Comparison of ENCODE assay signal across 16 cellular contexts in the genomic region with DNA sequence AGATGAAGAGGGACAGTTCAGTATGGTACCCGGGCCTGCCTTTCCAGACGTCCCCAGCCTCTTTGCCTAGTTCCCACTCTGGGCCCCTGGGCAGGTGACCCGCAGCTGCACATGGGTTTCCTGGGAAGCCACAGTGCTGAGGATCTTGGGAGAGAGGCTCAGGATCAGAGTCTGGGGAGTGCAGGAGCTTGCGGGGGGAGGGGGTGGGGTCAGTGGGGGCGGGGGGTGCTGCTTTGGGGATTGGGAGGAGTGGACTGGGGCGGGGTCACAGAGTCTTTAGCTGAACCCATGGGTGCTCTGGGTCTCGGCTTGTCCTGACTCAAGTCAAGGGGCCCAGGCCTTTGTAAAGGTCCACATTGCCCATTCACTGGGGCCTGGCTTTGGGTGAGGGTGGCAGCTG.
DNase-seq lines count a peak whose midpoint lies in the region; ATAC-seq and TF ChIP-seq lines count a peak whose summit lies in the region.
"Had no signal": no experiment of that assay in that cellular context is flagged by ENCODE, and none has a peak within 500 bp of the region (broad histone marks: within the 10 kb centered on the region; RNA-seq: fewer than 3 reads in every experiment).

No MANE protein-coding gene starts in this region.

- no peak overlapping the region for H2AK5ac ChIP-seq in H9 (ENCODE audit: insufficient read length, low read length)

- H3K79me2 ChIP-seq in GM23338 (replicated peaks; ENCODE audit: insufficient read depth) (peaks cover 42% of the 10 kb centered on the region), H9 (ENCODE audit: insufficient read depth, low read length) (no peaks in the 10 kb centered on the region; the same call in 1 of the 2 replicates), neural progenitor cell (ENCODE audit: low read depth) (peaks cover 89% of the 10 kb centered on the region)

- H2BK15ac ChIP-seq in H9 (ENCODE audit: low read depth, low read length) = no peak overlapping the region

- no peak overlapping the region for H4K8ac ChIP-seq in H9 (replicated peaks; ENCODE audit: insufficient read length, low read depth, low read length)

- no peaks in the 10 kb centered on the region for H3K9me3 ChIP-seq in H9 (ENCODE audit: control insufficient read depth, low read depth, low read length)
- peaks cover 3% of the 10 kb centered on the region for H3K9me3 ChIP-seq in neural progenitor cell (ENCODE audit: low read depth)
- H3K9me3 ChIP-seq: Caco-2, HAP-1 had no signal

- H4K91ac ChIP-seq in H9 (ENCODE audit: insufficient read length, low read depth, low read length) = no peak overlapping the region

- H3K4me1 ChIP-seq in GM23338 (ENCODE audit: insufficient read depth) (peaks cover 30% of the 10 kb centered on the region), H9 (ENCODE audit: insufficient read depth, low read length) (peaks cover 24% of the 10 kb centered on the region; the same call in 1 of the 2 replicates), neural progenitor cell (peaks cover 44% of the 10 kb centered on the region)
- H3K4me1 ChIP-seq: Caco-2 had no signal

- H2BK120ac ChIP-seq in H9 (ENCODE audit: low read depth, low read length, poor library complexity, severe bottlenecking) = no peak overlapping the region

- TF ChIP-seq CTCF in GM23338 (conservative IDR thresholded peaks at IDR 0.05; ENCODE audit: low read depth in 2 of 2) (no peak), H9 (conservative IDR thresholded peaks at IDR 0.05) (no peak), WTC11 (IDR thresholded peaks at IDR 0.05) (no peak), neural progenitor cell (IDR thresholded peaks at IDR 0.05) (no peak)

- no CpG with 5 or more reads among the region's 7 CpGs for WGBS in H9 (ENCODE audit: extremely low coverage, insufficient read length, low lambda C conversion rate)

- no peaks in the 10 kb centered on the region for H3K9me3 Mint-ChIP-seq in GM23338
- H3K9me3 Mint-ChIP-seq in H9 = peaks cover 0 to 72% of the 10 kb centered on the region in 2 experiments; a peak in 3 of 5 replicates
- H3K9me3 Mint-ChIP-seq in WTC11 = no peaks in the 10 kb centered on the region
- no peaks in the 10 kb centered on the region for H3K9me3 Mint-ChIP-seq in neural progenitor cell
- H3K9me3 Mint-ChIP-seq: CD4-positive, CD25-positive, alpha-beta regulatory T cell; CD8-positive, alpha-beta T cell; HFFc6 had no signal

- no peaks in the 10 kb centered on the region for H3K9me2 ChIP-seq in GM23338 (ENCODE audit: insufficient read depth)

- H3K56ac ChIP-seq in H9 (ENCODE audit: insufficient read length, low read depth, low read length) = no peak overlapping the region

- H3K4me1 Mint-ChIP-seq in GM23338 (peaks cover 58% of the 10 kb centered on the region), H9 (peaks cover 48 to 81% of the 10 kb centered on the region in 2 experiments), WTC11 (peaks cover 75% of the 10 kb centered on the region), neural progenitor cell (peaks cover 81% of the 10 kb centered on the region)

- H3K4me3 ChIP-seq in GM23338 (no peak overlapping the region), neural progenitor cell (no peak overlapping the region)
- H3K4me3 ChIP-seq: HAP-1 had no signal

- DNase-seq in GM23338 (ENCODE audit: low spot score) = peak; percentile 3
- DNase-seq in H9 = peak; percentile 24
- no peak for DNase-seq in WTC11 (ENCODE audit: low spot score)
- no peak for DNase-seq in neural progenitor cell (ENCODE audit: low spot score)
- DNase-seq: Caco-2; CD4-positive, CD25-positive, alpha-beta regulatory T cell; CD8-positive, alpha-beta T cell; DMS153; DND-41; GOT3; HFFc6 had no signal

- no peak overlapping the region for H3K23ac ChIP-seq in H9 (ENCODE audit: insufficient read length, low read depth, low read length)

- H2BK5ac ChIP-seq in H9 (ENCODE audit: insufficient read length, low read length) = no peak overlapping the region

- H3F3A ChIP-seq in GM23338 (replicated peaks; ENCODE audit: low read depth) (no peaks in the 10 kb centered on the region), neural progenitor cell (ENCODE audit: low read depth) (peaks cover 15% of the 10 kb centered on the region)

- no peak overlapping the region for H3K18ac ChIP-seq in H9 (ENCODE audit: insufficient read length, low read depth, low read length)

- POLR2A ChIA-PET in WTC11 (lab: Charles Lee) = no interaction called here

- ATAC-seq in GM23338 (no peak; the same call in 2 of the 3 replicates), WTC11 (no peak), HG03196 (IDR thresholded peaks at IDR 0.05; ENCODE audit: unreplicated experiment) (no peak), GM18907 (IDR thresholded peaks at IDR 0.05; ENCODE audit: unreplicated experiment) (no peak), HG03342 (IDR thresholded peaks at IDR 0.05; ENCODE audit: unreplicated experiment) (no peak)
- ATAC-seq: CD8-positive, alpha-beta T cell had no signal

- no peaks in the 10 kb centered on the region for H3K27me3 ChIP-seq in GM23338 (ENCODE audit: insufficient read depth)
- no peaks in the 10 kb centered on the region for H3K27me3 ChIP-seq in H9 (ENCODE audit: insufficient read depth, low read length)
- H3K27me3 ChIP-seq in neural progenitor cell = no peaks in the 10 kb centered on the region

- CTCF ChIA-PET in WTC11 (lab: Charles Lee) = interaction anchor here (0.9 kb wide), 1 partner anchor 172 kb away, joined by 4 read pairs; no protein-coding TSS in a partner anchor

- no peak overlapping the region for H3K4ac ChIP-seq in H9 (ENCODE audit: low read depth, low read length)

- H3K14ac ChIP-seq in H9 (ENCODE audit: insufficient read depth, low read length) = no peak overlapping the region; the same call in 1 of the 2 replicates

- H3K4me2 ChIP-seq in GM23338 = peak overlapping the region; percentile 62; the same call in 1 of the 2 replicates
- H3K4me2 ChIP-seq in H9 (ENCODE audit: insufficient read depth, insufficient read length, low read length) = peak overlapping the region; percentile 0
- no peak overlapping the region for H3K4me2 ChIP-seq in neural progenitor cell

- H3K27me3 Mint-ChIP-seq in GM23338 (ENCODE audit: insufficient read depth, low read depth, poor library complexity) (peaks cover 2% of the 10 kb centered on the region), H9 (ENCODE audit: low read depth) (peaks cover 2% of the 10 kb centered on the region; the same call in 1 of the 2 replicates), WTC11 (ENCODE audit: low read depth) (no peaks in the 10 kb centered on the region), neural progenitor cell (ENCODE audit: insufficient read depth, low read depth) (peaks cover 4% of the 10 kb centered on the region)
- H3K27me3 Mint-ChIP-seq: CD4-positive, CD25-positive, alpha-beta regulatory T cell had no signal

- no peaks in the 10 kb centered on the region for H3K23me2 ChIP-seq in H9 (ENCODE audit: insufficient read length, low read depth, low read length, poor library complexity, severe bottlenecking)

- H4K20me1 ChIP-seq in GM23338 (replicated peaks; ENCODE audit: insufficient read depth) (no peaks in the 10 kb centered on the region), H9 (ENCODE audit: control insufficient read depth, insufficient read depth, insufficient read length) (no peaks in the 10 kb centered on the region), neural progenitor cell (ENCODE audit: low read depth) (peaks cover 14% of the 10 kb centered on the region)

- H3T11ph ChIP-seq in H9 (ENCODE audit: low read length) = no peak overlapping the region

- H3K36me3 ChIP-seq in GM23338 (ENCODE audit: insufficient read depth) (no peaks in the 10 kb centered on the region), neural progenitor cell (no peaks in the 10 kb centered on the region)
- H3K36me3 ChIP-seq: HAP-1 had no signal

- H2BK20ac ChIP-seq in H9 (ENCODE audit: low read depth, low read length, poor library complexity, severe bottlenecking) = no peak overlapping the region

- no peaks in the 10 kb centered on the region for H3K79me1 ChIP-seq in H9 (ENCODE audit: insufficient read depth, low read depth, low read length, poor library complexity, severe bottlenecking)

- H4K5ac ChIP-seq in H9 (ENCODE audit: insufficient read length, low read depth, low read length) = no peak overlapping the region

- H3K9ac ChIP-seq in H9 (ENCODE audit: extremely low read depth, insufficient read length, low read length) (no peak overlapping the region), neural progenitor cell (no peak overlapping the region)

- peaks cover 3% of the 10 kb centered on the region; the same call in 2 of the 3 replicates for H3K36me3 Mint-ChIP-seq in GM23338 (ENCODE audit: low read depth)
- peaks cover 0 to 12% (median 6%) of the 10 kb centered on the region in 3 experiments; a peak in 5 of 7 replicates for H3K36me3 Mint-ChIP-seq in H9 (ENCODE audit: insufficient read depth in 1 of 3, low read depth in 3 of 3)
- no peaks in the 10 kb centered on the region for H3K36me3 Mint-ChIP-seq in WTC11
- peaks cover 10% of the 10 kb centered on the region for H3K36me3 Mint-ChIP-seq in neural progenitor cell
- H3K36me3 Mint-ChIP-seq: CD4-positive, CD25-positive, alpha-beta regulatory T cell; CD8-positive, alpha-beta T cell had no signal

- H3K27ac Mint-ChIP-seq in GM23338 = peak overlapping the region; percentile 88; the same call in 1 of the 2 replicates
- H3K27ac Mint-ChIP-seq in H9 = peak overlapping the region in 2 of 3 experiments; percentile 74 to 79; a peak in 4 of 7 replicates
- peak overlapping the region; percentile 63 for H3K27ac Mint-ChIP-seq in WTC11
- peak overlapping the region; percentile 27 for H3K27ac Mint-ChIP-seq in neural progenitor cell
- H3K27ac Mint-ChIP-seq: CD8-positive, alpha-beta T cell; HFFc6 had no signal

- peak overlapping the region; percentile 15 for H2BK12ac ChIP-seq in H9 (ENCODE audit: insufficient read length, low read depth, low read length)

- H3K27ac ChIP-seq in GM23338 (ENCODE audit: low read depth) = peak overlapping the region; percentile 67
- no peak overlapping the region for H3K27ac ChIP-seq in H9 (ENCODE audit: insufficient read length, low read depth, low read length)
- H3K27ac ChIP-seq in neural progenitor cell = no peak overlapping the region
- H3K27ac ChIP-seq: C4-2B had no signal

- H2AFZ ChIP-seq in GM23338 (no peak overlapping the region), H9 (ENCODE audit: low read length) (no peak overlapping the region), neural progenitor cell (replicated peaks) (no peak overlapping the region)

- H3K4me3 Mint-ChIP-seq in GM23338 (no peak overlapping the region), H9 (no peak overlapping the region), WTC11 (no peak overlapping the region), neural progenitor cell (no peak overlapping the region)
- H3K4me3 Mint-ChIP-seq: CD8-positive, alpha-beta T cell; HFFc6 had no signal

TF ChIP-seq in GM23338, 12 proteins besides CTCF, POLR2A, EP300 and RAD21 (continues in another document):
- TF ChIP-seq NANOG (IDR thresholded peaks at IDR 0.05; ENCODE audit: borderline replicate concordance) = no peak
- TF ChIP-seq STAT1 (IDR thresholded peaks at IDR 0.05; ENCODE audit: unreplicated experiment) = no peak
- TF ChIP-seq ZNF331 (CRISPR knock-in tag; IDR thresholded peaks at IDR 0.05; ENCODE audit: low read depth) = no peak

TF ChIP-seq in WTC11, 78 proteins besides CTCF, POLR2A, EP300 and RAD21 (continues in another document):
- TF ChIP-seq, protein P1, sequence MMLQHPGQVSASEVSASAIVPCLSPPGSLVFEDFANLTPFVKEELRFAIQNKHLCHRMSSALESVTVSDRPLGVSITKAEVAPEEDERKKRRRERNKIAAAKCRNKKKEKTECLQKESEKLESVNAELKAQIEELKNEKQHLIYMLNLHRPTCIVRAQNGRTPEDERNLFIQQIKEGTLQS (CRISPR knock-in tag; conservative IDR thresholded peaks at IDR 0.05) = no peak

Comparison
In these comparisons a context has a peak if more than half of its experiments do, and no peak if none do; other contexts are left out.
1. DNase-seq: peak in GM23338 (single experiment) and H9 (single experiment); none in WTC11 (single experiment) and neural progenitor cell (single experiment).
2. H3K27ac Mint-ChIP-seq: peak in every context shown above with its lines; median percentile 88 in GM23338; 76 in H9; 63 in WTC11; 27 in neural progenitor cell.